ENCODE assay signal across 19 cellular contexts in genomic region chr4:184403384-184403781, GRCh38.
DNase-seq lines count a peak whose midpoint lies in the region; ATAC-seq, FAIRE-seq and TF ChIP-seq lines count a peak whose summit lies in the region.
"Had no signal": no experiment of that assay in that cellular context is flagged by ENCODE, and none has a peak within 500 bp of the region (broad histone marks: within the 10 kb centered on the region; RNA-seq: fewer than 3 reads in every experiment).

No MANE protein-coding gene starts in this region.

- no peak for TF ChIP-seq RAD21 in H1 (IDR thresholded peaks at IDR 0.05 in 1 of 2, conservative IDR thresholded peaks at IDR 0.05 in 1 of 2; ENCODE audit: low read depth in 2 of 2, low read length in 2 of 2)
- TF ChIP-seq RAD21 in SK-N-SH (IDR thresholded peaks at IDR 0.05; ENCODE audit: low read length), result no peak

- H3K4me1 Mint-ChIP-seq in activated naive CD4-positive, alpha-beta T cell treated with anti-CD3 and anti-CD28 coated beads, Interleukin-2, amount 50 U/mL, for 24 hours, result peaks cover 23% of the 10 kb centered on the region
- H3K4me1 Mint-ChIP-seq in WTC11, result peaks cover 52% of the 10 kb centered on the region
- H3K4me1 Mint-ChIP-seq in stimulated activated effector memory CD8-positive, alpha-beta T cell treated with anti-CD3 and anti-CD28 coated beads, Interleukin-12 subunit alpha, Interleukin-12 subunit beta, amount 100 ng/mL, for 72 hours, result peaks cover 61% of the 10 kb centered on the region

- H3K4me3 Mint-ChIP-seq in activated naive CD4-positive, alpha-beta T cell treated with anti-CD3 and anti-CD28 coated beads, Interleukin-2, amount 50 U/mL, for 24 hours, result no peak overlapping the region
- no peak overlapping the region for H3K4me3 Mint-ChIP-seq in WTC11
- H3K4me3 Mint-ChIP-seq in stimulated activated effector memory CD8-positive, alpha-beta T cell treated with anti-CD3 and anti-CD28 coated beads, Interleukin-12 subunit alpha, Interleukin-12 subunit beta, amount 100 ng/mL, for 72 hours, result no peak overlapping the region
- H3K4me3 Mint-ChIP-seq: HFFc6 had no signal

- no peak overlapping the region; a peak in 1 of 4 replicates for H3K4me2 ChIP-seq in H1 (ENCODE audit: insufficient read depth in 1 of 2, low read depth in 2 of 2, low read length in 2 of 2)
- H3K4me2 ChIP-seq in SK-N-SH, result no peak overlapping the region
- H3K4me2 ChIP-seq: A549 had no signal

- H4K5ac ChIP-seq in H1 (ENCODE audit: insufficient read length, low read depth, low read length), result no peak overlapping the region

- H3K36me3 ChIP-seq in H1 (ENCODE audit: control insufficient read depth in 2 of 4, insufficient read depth in 4 of 4, low read length in 3 of 4) (peaks cover 2 to 18% (median 2%) of the 10 kb centered on the region in 4 experiments; a peak in 2 of 8 replicates), SK-N-SH (replicated peaks in 1 of 2; ENCODE audit: control insufficient read depth in 1 of 2, insufficient read depth in 2 of 2, low read length in 1 of 2) (peaks cover 20 to 38% of the 10 kb centered on the region in 2 experiments)

- no peak for TF ChIP-seq POLR2A in H1 (IDR thresholded peaks at IDR 0.05; ENCODE audit: control extremely low read depth in 1 of 2, low read depth in 2 of 2, low read length in 2 of 2)

- no peak overlapping the region for H3K14ac ChIP-seq in H1 (ENCODE audit: insufficient read length)

- no peak overlapping the region for H2AK5ac ChIP-seq in H1 (ENCODE audit: low read depth, low read length)

- H3K9me3 ChIP-seq in H1 (ENCODE audit: insufficient read depth in 2 of 2, low read depth in 1 of 2, low read length in 1 of 2) (no peaks in the 10 kb centered on the region), SK-N-SH (no peaks in the 10 kb centered on the region)
- H3K9me3 ChIP-seq: A549, left lung, thoracic aorta had no signal

- peaks cover 16% of the 10 kb centered on the region for H3K36me3 Mint-ChIP-seq in activated naive CD4-positive, alpha-beta T cell treated with anti-CD3 and anti-CD28 coated beads, Interleukin-2, amount 50 U/mL, for 24 hours
- peaks cover 27% of the 10 kb centered on the region for H3K36me3 Mint-ChIP-seq in WTC11
- H3K36me3 Mint-ChIP-seq in stimulated activated effector memory CD8-positive, alpha-beta T cell treated with anti-CD3 and anti-CD28 coated beads, Interleukin-12 subunit alpha, Interleukin-12 subunit beta, amount 100 ng/mL, for 72 hours, result peaks cover 100% of the 10 kb centered on the region

- TF ChIP-seq EP300 in H1 (IDR thresholded peaks at IDR 0.05; ENCODE audit: borderline replicate concordance in 1 of 2, low read depth in 2 of 2, low read length in 2 of 2) (no peak), SK-N-SH (IDR thresholded peaks at IDR 0.05; ENCODE audit: borderline replicate concordance in 1 of 2, low read depth in 1 of 2, low read length in 1 of 2) (no peak)

- H3K18ac ChIP-seq in H1 (ENCODE audit: extremely low read depth, low read length), result no peak overlapping the region

- WGBS in H1 (ENCODE audit: extremely low coverage in 1 of 2, insufficient coverage in 1 of 2, insufficient read length in 1 of 2, insufficient replicate concordance in 2 of 2, low coverage in 1 of 2, low lambda C conversion rate in 2 of 2, missing lambda C conversion rate in 1 of 2), 2 experiments, result 75% methylated on average over 1 of the region's 1 CpG; no CpG with 5 or more reads in 1 of the 2 experiments
- WGBS in SK-N-SH (ENCODE audit: low lambda C conversion rate), result 78% methylated on average over 1 of the region's 1 CpG

- H3K23me2 ChIP-seq in H1 (ENCODE audit: low read depth, low read length), result no peaks in the 10 kb centered on the region

- H4K20me1 ChIP-seq in H1 (replicated peaks in 1 of 2; ENCODE audit: control insufficient read depth in 1 of 2, insufficient read depth in 2 of 2, low read length in 2 of 2) (no peaks in the 10 kb centered on the region), SK-N-SH (ENCODE audit: insufficient read depth) (no peaks in the 10 kb centered on the region)

- H3K9ac ChIP-seq in H1 (replicated peaks in 1 of 4; ENCODE audit: extremely low read depth in 1 of 4, low read depth in 3 of 4, low read length in 3 of 4) (no peak overlapping the region; a peak in 1 of 7 replicates), SK-N-SH (no peak overlapping the region)

- H3K27ac ChIP-seq in H1 (ENCODE audit: low read depth, low read length) (no peak overlapping the region), SK-N-SH (ENCODE audit: low read depth in 2 of 2, low read length in 1 of 2) (peak overlapping the region in 1 of 2 experiments; percentile 8; a peak in 1 of 4 replicates)
- H3K27ac ChIP-seq: A549, thoracic aorta had no signal

- H3K27me3 Mint-ChIP-seq in activated naive CD4-positive, alpha-beta T cell treated with anti-CD3 and anti-CD28 coated beads, Interleukin-2, amount 50 U/mL, for 24 hours, result no peaks in the 10 kb centered on the region
- no peaks in the 10 kb centered on the region for H3K27me3 Mint-ChIP-seq in WTC11 (ENCODE audit: low read depth)

- H2BK12ac ChIP-seq in H1 (ENCODE audit: low read depth, low read length), result peak overlapping the region; percentile 51; the same call in 1 of the 2 replicates

- POLR2A ChIA-PET in WTC11 (lab: Charles Lee), result no interaction called here
- POLR2A ChIA-PET in H1 (lab: Charles Lee; ENCODE audit: partially characterized antibody), result no interaction called here
- POLR2A ChIA-PET in SK-N-SH (lab: Yijun Ruan, JAX), result no interaction called here

- peaks cover 13 to 32% (median 21%) of the 10 kb centered on the region in 4 experiments for H3K4me1 ChIP-seq in H1 (replicated peaks in 1 of 4; ENCODE audit: control insufficient read depth in 3 of 4, insufficient read depth in 4 of 4, low read length in 3 of 4)
- H3K4me1 ChIP-seq in SK-N-SH (ENCODE audit: control insufficient read depth in 1 of 2, insufficient read depth in 2 of 2, low read depth in 1 of 2, low read length in 1 of 2), result peaks cover 10 to 29% of the 10 kb centered on the region in 2 experiments

- H3K27ac Mint-ChIP-seq in activated naive CD4-positive, alpha-beta T cell treated with anti-CD3 and anti-CD28 coated beads, Interleukin-2, amount 50 U/mL, for 24 hours, result peak overlapping the region; percentile 66
- peak overlapping the region; percentile 99 for H3K27ac Mint-ChIP-seq in WTC11
- peak overlapping the region; percentile 78 for H3K27ac Mint-ChIP-seq in stimulated activated effector memory CD8-positive, alpha-beta T cell treated with anti-CD3 and anti-CD28 coated beads, Interleukin-12 subunit alpha, Interleukin-12 subunit beta, amount 100 ng/mL, for 72 hours
- H3K27ac Mint-ChIP-seq: HFFc6 had no signal

- no peak overlapping the region; the same call in 1 of the 2 replicates for H2BK5ac ChIP-seq in H1 (ENCODE audit: low read depth, low read length)

- no peaks in the 10 kb centered on the region for H3K79me2 ChIP-seq in H1 (ENCODE audit: control insufficient read depth in 1 of 2, insufficient read depth in 2 of 2, low read length in 2 of 2)
- H3K79me2 ChIP-seq in SK-N-SH (ENCODE audit: insufficient read depth), result no peaks in the 10 kb centered on the region

- CTCF ChIA-PET in WTC11 (lab: Charles Lee), result no interaction called here
- CTCF ChIA-PET in H1 (lab: Charles Lee; ENCODE audit: partially characterized antibody), result no interaction called here
- CTCF ChIA-PET in SK-N-SH (lab: Yijun Ruan, JAX), result no interaction called here

- no peak overlapping the region for H3K4me3 ChIP-seq in H1 (ENCODE audit: extremely low read depth in 1 of 4, insufficient read depth in 2 of 4, low read depth in 3 of 4, low read length in 4 of 4)
- no peak overlapping the region for H3K4me3 ChIP-seq in SK-N-SH (ENCODE audit: low read depth in 2 of 2, low read length in 1 of 2)
- H3K4me3 ChIP-seq: A549, coronary artery, left lung, thoracic aorta had no signal

- TF ChIP-seq CTCF in WTC11 (IDR thresholded peaks at IDR 0.05) (no peak), H1 (IDR thresholded peaks at IDR 0.05; ENCODE audit: control extremely low read depth in 1 of 3, insufficient read depth in 1 of 3, low read depth in 1 of 3, low read length in 3 of 3) (no peak), SK-N-SH (IDR thresholded peaks at IDR 0.05) (no peak)

- H2BK120ac ChIP-seq in H1 (replicated peaks; ENCODE audit: low read depth, low read length), result peak overlapping the region; percentile 25

- H3K79me1 ChIP-seq in H1 (ENCODE audit: low read depth, low read length), result no peaks in the 10 kb centered on the region

- no peak for DNase-seq in activated naive CD4-positive, alpha-beta T cell treated with anti-CD3 and anti-CD28 coated beads, Interleukin-2, amount 50 U/mL, for 16 hours
- DNase-seq in WTC11 (ENCODE audit: low spot score), result no peak
- no peak for DNase-seq in H1 (ENCODE audit: low read depth in 1 of 2, low spot score in 2 of 2)
- no peak for DNase-seq in stimulated activated effector memory CD8-positive, alpha-beta T cell treated with anti-CD3 and anti-CD28 coated beads, Interleukin-12 subunit alpha, Interleukin-12 subunit beta, amount 100 ng/mL, for 72 hours (ENCODE audit: low spot score in 2 of 2)
- DNase-seq in SK-N-SH, result no peak
- DNase-seq: activated CD4-positive, CD25-positive, alpha-beta regulatory T cell treated with anti-CD3 and anti-CD28 coated beads, Interleukin-2, amount 50 U/mL, for 72 hours; COR-L47; HFFc6; left lung; NCI-H1930; NCI-H526 treated with DMSO at 0.1 percent for 48 hours; retina had no signal

- H4K91ac ChIP-seq in H1 (replicated peaks; ENCODE audit: insufficient read length, low read length), result peak overlapping the region; percentile 6

- no peak for FAIRE-seq in H1 (lab: Jason Lieb, UNC)
- FAIRE-seq: A549 had no signal

- H3K56ac ChIP-seq in H1 (replicated peaks; ENCODE audit: insufficient read length, low read depth, low read length), result no peak overlapping the region

- H3K27me3 ChIP-seq in H1 (replicated peaks in 1 of 4; ENCODE audit: control insufficient read depth in 3 of 4, extremely low read depth in 1 of 4, insufficient read depth in 3 of 4, low read length in 3 of 4) (no peaks in the 10 kb centered on the region), SK-N-SH (ENCODE audit: insufficient read depth) (no peaks in the 10 kb centered on the region)
- H3K27me3 ChIP-seq: left lung had no signal

- H2AFZ ChIP-seq in H1 (ENCODE audit: low read length) (no peak overlapping the region), SK-N-SH (ENCODE audit: low read depth) (no peak overlapping the region)

- no peaks in the 10 kb centered on the region for H3K9me2 ChIP-seq in SK-N-SH

- no peak overlapping the region for H2BK15ac ChIP-seq in H1 (ENCODE audit: low read length)

- ATAC-seq in WTC11 (no peak), HG03354 (IDR thresholded peaks at IDR 0.05; ENCODE audit: poor library complexity, severe bottlenecking, unreplicated experiment) (no peak), SK-N-SH treated with all-trans-retinoic acid at 6 μM for 48 hours (no peak)
- ATAC-seq in stimulated activated effector memory CD8-positive, alpha-beta T cell treated with anti-CD3 and anti-CD28 coated beads, Interleukin-12 subunit alpha, Interleukin-12 subunit beta, amount 100 ng/mL, for 72 hours, result no peak
- ATAC-seq: A549, left lung, Panc1 had no signal

- no peak overlapping the region for H4K8ac ChIP-seq in H1 (ENCODE audit: extremely low read depth, insufficient read depth, low read length)

- H2BK20ac ChIP-seq in H1 (ENCODE audit: low read length), result 0 out of 2 replicates have a peak overlapping the region, but pooled peaks have one; percentile 48

- H3K9me3 Mint-ChIP-seq in activated naive CD4-positive, alpha-beta T cell treated with anti-CD3 and anti-CD28 coated beads, Interleukin-2, amount 50 U/mL, for 24 hours, result no peaks in the 10 kb centered on the region
- no peaks in the 10 kb centered on the region for H3K9me3 Mint-ChIP-seq in WTC11
- no peaks in the 10 kb centered on the region for H3K9me3 Mint-ChIP-seq in stimulated activated effector memory CD8-positive, alpha-beta T cell treated with anti-CD3 and anti-CD28 coated beads, Interleukin-12 subunit alpha, Interleukin-12 subunit beta, amount 100 ng/mL, for 72 hours
- H3K9me3 Mint-ChIP-seq: HFFc6 had no signal

- peaks cover 24% of the 10 kb centered on the region for H3F3A ChIP-seq in SK-N-SH (replicated peaks; ENCODE audit: insufficient read depth)

- no peak overlapping the region for H3K23ac ChIP-seq in H1 (ENCODE audit: insufficient read length)

- no peak overlapping the region for H3K4ac ChIP-seq in H1 (replicated peaks; ENCODE audit: insufficient read length, low read depth, low read length)
